ENCODE assay signal across 10 cellular contexts in the genomic region with DNA sequence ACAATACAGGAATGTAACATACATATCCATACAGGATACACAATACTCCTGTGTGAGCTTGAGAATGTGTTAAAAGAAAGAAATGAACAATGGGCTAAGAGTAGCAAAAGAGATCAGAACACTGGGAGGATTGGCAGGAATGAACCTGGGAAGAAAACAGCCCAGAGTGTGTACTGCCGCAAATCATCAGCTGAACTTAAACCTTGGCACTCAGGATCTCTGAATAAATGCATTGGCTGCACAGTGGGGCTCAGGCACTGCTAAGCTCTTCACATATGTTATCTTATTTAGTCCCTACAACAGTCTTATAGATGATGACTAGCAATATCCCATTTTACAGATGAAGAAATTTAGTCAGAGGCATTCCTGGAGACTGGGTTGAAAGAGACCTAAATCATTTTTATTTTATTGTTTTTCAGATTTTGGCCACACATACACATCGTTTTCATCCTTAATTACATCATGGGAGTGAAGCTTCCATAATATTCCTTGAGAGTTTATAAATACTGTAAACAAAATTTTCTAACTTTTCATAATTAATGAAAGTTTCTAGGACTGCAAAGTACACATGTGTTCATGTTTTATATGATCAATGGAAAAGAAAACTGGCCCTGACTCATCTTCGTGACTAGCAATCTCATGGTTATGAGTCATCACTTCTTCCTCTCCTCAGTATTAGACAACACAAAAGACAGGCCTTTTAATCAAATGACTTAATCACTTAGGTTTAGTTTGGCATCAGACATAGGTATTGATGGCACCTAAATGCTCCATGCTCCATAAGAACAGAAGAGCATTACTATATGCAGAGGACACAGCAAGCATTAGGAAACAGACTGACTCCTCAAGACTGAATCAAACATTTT. TPM values are rescaled to one million over a fixed set of nuclear protein-coding genes. Genes with fewer than 3 reads are reported as not detected.
DNase-seq lines count a peak whose midpoint lies in the region; ATAC-seq and TF ChIP-seq lines count a peak whose summit lies in the region.
"Had no signal": no experiment of that assay in that cellular context is flagged by ENCODE, and none has a peak within 500 bp of the region (broad histone marks: within the 10 kb centered on the region; RNA-seq: fewer than 3 reads in every experiment).

No MANE protein-coding gene starts in this region.

- POLR2A ChIA-PET in HEK293 (lab: Yijun Ruan, JAX) (interaction anchor here (0.5 kb wide), 1 partner anchor 128 kb away, joined by 3 read pairs; no protein-coding TSS in a partner anchor), Panc1 (lab: Charles Lee) (no interaction called here)

- DNase-seq in AG08396 (ENCODE audit: low spot score) (peak; percentile 3), Panc1 (ENCODE audit: low read depth, low spot score) (peak; percentile 96), fibroblast of peridontal ligament (ENCODE audit: extremely low read depth) (peak; percentile 84), left ventricle myocardium inferior (no peak), iPS-NIHi11 (ENCODE audit: low spot score) (no peak), DMS114 treated with DMSO at 0.1 percent for 48 hours (lab: John Stamatoyannopoulos, UW; ENCODE audit: unreplicated experiment) (no peak)

- TF ChIP-seq CTCF in HEK293 (tag by site-specific recombination; IDR thresholded peaks at IDR 0.05): no peak
- TF ChIP-seq CTCF in Panc1 (IDR thresholded peaks at IDR 0.05): no peak
- TF ChIP-seq CTCF in left ventricle myocardium inferior (IDR thresholded peaks at IDR 0.05; ENCODE audit: borderline replicate concordance): no peak

- no peaks in the 10 kb centered on the region for H3K36me3 ChIP-seq in HEK293 (ENCODE audit: control insufficient read depth in 2 of 2, insufficient read depth in 1 of 2, low read length in 2 of 2)
- H3K36me3 ChIP-seq in Panc1 (ENCODE audit: control insufficient read depth, insufficient read depth, low read length): no peaks in the 10 kb centered on the region
- no peaks in the 10 kb centered on the region for H3K36me3 ChIP-seq in left ventricle myocardium inferior

- in situ Hi-C loops in Panc1 (cut with HindIII; ENCODE audit: low pct_unique_long_range_greater_than_20kb, low sequenced_read_pairs): no loop called here

- BruUV-seq in Panc1 (replicated peaks; lab: Mats Ljungman, UMichigan): no TSS peak

- intact Hi-C loops in Panc1 (cut with micrococcal nuclease; ENCODE audit: unreplicated experiment) (no loop called here), left ventricle myocardium inferior (cut with micrococcal nuclease) (no loop called here)

- H3K27ac ChIP-seq in HEK293 (ENCODE audit: extremely low read depth, low read depth, low read length) (no peak overlapping the region), Panc1 (ENCODE audit: low read length) (peak overlapping the region; percentile 40; the same call in 1 of the 2 replicates), left ventricle myocardium inferior (replicated peaks) (no peak overlapping the region)

- no peak overlapping the region for H3K27ac Mint-ChIP-seq in stimulated activated memory B cell treated with anti-CD40 and anti-IgM and Interleukin-4, amounts not matched to agents 10 μg/mL and 1 μg/mL and 100 μg/mL, for 72 hours

- H3K9me3 Mint-ChIP-seq in stimulated activated memory B cell treated with anti-CD40 and anti-IgM and Interleukin-4, amounts not matched to agents 10 μg/mL and 1 μg/mL and 100 μg/mL, for 72 hours: peaks cover 4% of the 10 kb centered on the region

- CTCF ChIA-PET in HEK293 (lab: Yijun Ruan, JAX) (interaction anchor here (0.6 kb wide), 1 partner anchor 1291 kb away, joined by 3 read pairs; no protein-coding TSS in a partner anchor), Panc1 (lab: Charles Lee) (no interaction called here)

- H3K27me3 ChIP-seq in Panc1 (ENCODE audit: control insufficient read depth, insufficient read depth, low read length): no peaks in the 10 kb centered on the region
- no peaks in the 10 kb centered on the region for H3K27me3 ChIP-seq in left ventricle myocardium inferior (ENCODE audit: low read depth)

- no peaks in the 10 kb centered on the region for H3K4me1 Mint-ChIP-seq in stimulated activated memory B cell treated with anti-CD40 and anti-IgM and Interleukin-4, amounts not matched to agents 10 μg/mL and 1 μg/mL and 100 μg/mL, for 72 hours

- H3K9me3 ChIP-seq in HEK293 (ENCODE audit: control insufficient read depth, insufficient read depth, low read depth, low read length) (no peaks in the 10 kb centered on the region), Panc1 (ENCODE audit: control insufficient read depth, insufficient read depth, low read depth, low read length) (no peaks in the 10 kb centered on the region), left ventricle myocardium inferior (replicated peaks) (no peaks in the 10 kb centered on the region)

- no peaks in the 10 kb centered on the region for H3K36me3 Mint-ChIP-seq in stimulated activated memory B cell treated with anti-CD40 and anti-IgM and Interleukin-4, amounts not matched to agents 10 μg/mL and 1 μg/mL and 100 μg/mL, for 72 hours

- H3K4me3 ChIP-seq in HEK293 (ENCODE audit: low read depth, low read length) (no peak overlapping the region), Panc1 (ENCODE audit: low read depth in 2 of 2, low read length in 2 of 2) (no peak overlapping the region), left ventricle myocardium inferior (no peak overlapping the region)

- H3K4me3 Mint-ChIP-seq in stimulated activated memory B cell treated with anti-CD40 and anti-IgM and Interleukin-4, amounts not matched to agents 10 μg/mL and 1 μg/mL and 100 μg/mL, for 72 hours: no peak overlapping the region

- no peaks in the 10 kb centered on the region for H3K27me3 Mint-ChIP-seq in stimulated activated memory B cell treated with anti-CD40 and anti-IgM and Interleukin-4, amounts not matched to agents 10 μg/mL and 1 μg/mL and 100 μg/mL, for 72 hours

- no peaks in the 10 kb centered on the region for H3K4me1 ChIP-seq in HEK293 (ENCODE audit: control insufficient read depth, insufficient read depth, low read length)
- peaks cover 4% of the 10 kb centered on the region for H3K4me1 ChIP-seq in Panc1 (ENCODE audit: control insufficient read depth, insufficient read depth, low read length)
- H3K4me1 ChIP-seq in left ventricle myocardium inferior: no peaks in the 10 kb centered on the region

- peak; percentile 80 for ATAC-seq in Panc1
- ATAC-seq in stimulated activated memory B cell treated with anti-CD40 and anti-IgM and Interleukin-4, amounts not matched to agents 10 μg/mL and 1 μg/mL and 100 μg/mL, for 72 hours: no peak
- ATAC-seq: Right ventricle myocardium inferior had no signal

TF ChIP-seq in HEK293, 187 proteins besides CTCF, POLR2A, EP300 and RAD21:
- peak; percentile 43; the same call in 1 of the 2 replicates for TF ChIP-seq HIC1 (tag by site-specific recombination; IDR thresholded peaks at IDR 0.05)
- TF ChIP-seq ZBTB49 (tag by site-specific recombination; IDR thresholded peaks at IDR 0.05; ENCODE audit: low read depth): no peak
- no peak for TF ChIP-seq ZSCAN5A (tag by site-specific recombination; IDR thresholded peaks at IDR 0.05)
- TF ChIP-seq ZNF629 (tag by site-specific recombination; IDR thresholded peaks at IDR 0.05): peak; percentile 44; the same call in 1 of the 2 replicates
- TF ChIP-seq ZNF792 (tag by site-specific recombination; IDR thresholded peaks at IDR 0.05): no peak

RNA-seq across cellular contexts. Expression of gene CDH18, which starts 59.2 kb away (rescaled TPM):
- 7.0 TPM for total RNA-seq in Panc1 (2021; ENCODE audit: unreplicated experiment)
- polyA plus RNA-seq in Panc1 (2012; ENCODE audit: insufficient read length): 2.6 TPM
- total RNA-seq in left ventricle myocardium inferior: not detected
- total RNA-seq: left lobe of liver, Right ventricle myocardium inferior had no signal

Comparison
In these comparisons a context has a peak if more than half of its experiments do, and no peak if none do; other contexts are left out.
1. DNase-seq: peak in AG08396 (single experiment), Panc1 (single experiment) and fibroblast of peridontal ligament (single experiment); none in left ventricle myocardium inferior (single experiment), iPS-NIHi11 (single experiment) and DMS114 treated with DMSO at 0.1 percent for 48 hours (single experiment).